ENCODE assay signal across 8 cellular contexts in genomic region chr9:129080312-129080607, GRCh38. TPM values are rescaled to one million over a fixed set of nuclear protein-coding genes. Genes with fewer than 3 reads are reported as not detected.
DNase-seq lines count a peak whose midpoint lies in the region; ATAC-seq and TF ChIP-seq lines count a peak whose summit lies in the region.

No MANE protein-coding gene starts in this region.

- no TSS peak for BruUV-seq in A673 (replicated peaks; lab: Mats Ljungman, UMichigan)

- TF ChIP-seq POLR2A in body of pancreas (IDR thresholded peaks at IDR 0.05): no peak

- POLR2A ChIA-PET in A673 (lab: Charles Lee; ENCODE audit: low non-redundant PET) (no interaction called here), HEK293 (lab: Yijun Ruan, JAX) (interaction anchor here (0.6 to 2.4 kb wide), 14 partner anchors 8 to 697 kb away, joined by 3 to 23 read pairs (median 10); partner anchors contain the start of genes CRAT, MIGA2, PTPA and SH3GLB2)

- H3K4me1 ChIP-seq in A673 (ENCODE audit: insufficient read depth, low read length, poor library complexity, severe bottlenecking): peaks cover 15% of the 10 kb centered on the region
- H3K4me1 ChIP-seq in HEK293 (ENCODE audit: control insufficient read depth, insufficient read depth, low read length): 0 out of 2 replicates have a peak, but pooled peaks cover 2% of the 10 kb centered on the region
- peaks cover 28% of the 10 kb centered on the region for H3K4me1 ChIP-seq in body of pancreas
- H3K4me1 ChIP-seq in mucosa of rectum (ENCODE audit: control insufficient read depth in 2 of 2, insufficient read depth in 2 of 2, low read length in 2 of 2): peaks cover 51 to 67% of the 10 kb centered on the region in 2 donors

- H3K36me3 ChIP-seq in A673 (ENCODE audit: insufficient read depth, low read length, poor library complexity, severe bottlenecking) (peaks cover 3% of the 10 kb centered on the region), HEK293 (ENCODE audit: control insufficient read depth in 2 of 2, insufficient read depth in 1 of 2, low read length in 2 of 2) (peaks cover 0 to 19% of the 10 kb centered on the region in 2 experiments; a peak in 1 of 3 replicates), body of pancreas (replicated peaks in 1 of 2; ENCODE audit: insufficient read depth in 1 of 2, low read depth in 2 of 2) (peaks cover 0 to 2% of the 10 kb centered on the region in 2 donors), mucosa of rectum (ENCODE audit: control insufficient read depth in 2 of 2, insufficient read depth in 2 of 2, low read length in 2 of 2) (peaks cover 8 to 9% of the 10 kb centered on the region in 2 donors)

- no peaks in the 10 kb centered on the region for H3K9me3 ChIP-seq in A673 (ENCODE audit: low read depth, low read length, poor library complexity, severe bottlenecking)
- H3K9me3 ChIP-seq in HEK293 (ENCODE audit: control insufficient read depth, insufficient read depth, low read depth, low read length): no peaks in the 10 kb centered on the region
- no peaks in the 10 kb centered on the region for H3K9me3 ChIP-seq in body of pancreas
- no peaks in the 10 kb centered on the region for H3K9me3 ChIP-seq in mucosa of rectum (ENCODE audit: control insufficient read depth in 2 of 2, low read length in 2 of 2)

- H3K4me3 ChIP-seq in A673 (ENCODE audit: low read depth, low read length, poor library complexity, severe bottlenecking) (peak overlapping the region; percentile 82), HEK293 (ENCODE audit: low read depth, low read length) (peak overlapping the region; percentile 78), body of pancreas (peak overlapping the region; percentile 20 to 50), mucosa of rectum (ENCODE audit: low read length in 2 of 2) (peak overlapping the region; percentile 85 to 86)

- peak overlapping the region; percentile 66 to 72 for H3K9ac ChIP-seq in mucosa of rectum (ENCODE audit: low read depth in 1 of 2, low read length in 2 of 2)

- WGBS in body of pancreas, 2 donors: 5 to 7% methylated on average over 11 of the region's 11 CpGs

- H3K27ac ChIP-seq in A673 (ENCODE audit: low read depth, low read length, poor library complexity, severe bottlenecking) (peak overlapping the region; percentile 34), HEK293 (ENCODE audit: extremely low read depth, low read depth, low read length) (no peak overlapping the region), body of pancreas (peak overlapping the region in 3 of 4 donors; percentile 30 to 49 (median 49)), mucosa of rectum (ENCODE audit: low read depth in 2 of 2, low read length in 2 of 2) (peak overlapping the region; percentile 68 to 87)

- DNase-seq in A673 (ENCODE audit: low spot score) (no peak), body of pancreas (no peak), NCI-H524 (lab: John Stamatoyannopoulos, UW) (no peak), RPMI8226 (no peak)
- DNase-seq in effector CD4-positive, alpha-beta T cell: no peak

- ATAC-seq in body of pancreas (no peak), HG03280 (IDR thresholded peaks at IDR 0.05; ENCODE audit: unreplicated experiment) (no peak)

- TF ChIP-seq CTCF in A673 (conservative IDR thresholded peaks at IDR 0.05; ENCODE audit: low read depth, low read length): no peak
- no peak for TF ChIP-seq CTCF in HEK293 (tag by site-specific recombination; IDR thresholded peaks at IDR 0.05)
- no peak for TF ChIP-seq CTCF in body of pancreas (IDR thresholded peaks at IDR 0.05)

- no peaks in the 10 kb centered on the region for H3K27me3 ChIP-seq in A673 (replicated peaks; ENCODE audit: insufficient read depth, low read depth, low read length, poor library complexity)
- no peaks in the 10 kb centered on the region for H3K27me3 ChIP-seq in body of pancreas
- H3K27me3 ChIP-seq in mucosa of rectum (ENCODE audit: control insufficient read depth in 2 of 2, insufficient read depth in 2 of 2, low read length in 2 of 2): no peaks in the 10 kb centered on the region

- CTCF ChIA-PET in A673 (lab: Charles Lee) (interaction anchor here (0.9 kb wide), 1 partner anchor 41 kb away, joined by 10 read pairs; no protein-coding TSS in a partner anchor), HEK293 (lab: Yijun Ruan, JAX) (interaction anchor here (1.0 to 1.5 kb wide), 2 partner anchors 14 to 36 kb away, joined by 3 to 4 read pairs; no protein-coding TSS in a partner anchor)

- intact Hi-C loops in A673 (cut with micrococcal nuclease; ENCODE audit: unreplicated experiment): loop anchor here (2.0 kb wide), 1 partner anchor 31 kb away; the partner anchor contains the start of genes CRAT and PTPA
- intact Hi-C loops in body of pancreas (cut with DNase I): no loop called here

TF ChIP-seq in HEK293, 187 proteins besides CTCF, POLR2A, EP300 and RAD21 (continues in another document):
- TF ChIP-seq ZNF692 (tag by site-specific recombination; IDR thresholded peaks at IDR 0.05) (0 out of 2 replicates have a peak, but pooled peaks have one; percentile 15), KLF17 (tag by site-specific recombination; IDR thresholded peaks at IDR 0.05) (0 out of 2 replicates have a peak, but pooled peaks have one; percentile 20), BCL11B (tag by site-specific recombination; IDR thresholded peaks at IDR 0.05; ENCODE audit: low read depth) (no peak), ZSCAN5A (tag by site-specific recombination; IDR thresholded peaks at IDR 0.05) (0 out of 2 replicates have a peak, but pooled peaks have one; percentile 56), ZFP37 (tag by site-specific recombination; IDR thresholded peaks at IDR 0.05) (0 out of 2 replicates have a peak, but pooled peaks have one; percentile 21), PRDM4 (tag by site-specific recombination; IDR thresholded peaks at IDR 0.05) (no peak), ZNF521 (tag by site-specific recombination; IDR thresholded peaks at IDR 0.05) (no peak)

RNA-seq across cellular contexts. Expression of gene DOLPP1, which starts 0.7 kb away (rescaled TPM):
- total RNA-seq in A673 (2021) (30.2 and 30.4 TPM in 2 replicates), body of pancreas (1 to 10 TPM; 2.9 to 7.9 TPM)

RNA-seq across cellular contexts. Expression of gene CRAT, which starts 30.3 kb away (rescaled TPM):
- total RNA-seq in A673 (2021) (10.1 and 16.2 TPM in 2 replicates), body of pancreas (100 to 1,000 TPM in 1 of 2 donors, 10 to 100 TPM in 1; 84.8 to 112 TPM)

RNA-seq across cellular contexts. Expression of gene PTPA, which starts 31.0 kb away (rescaled TPM):
- 153 and 157 TPM in 2 replicates for total RNA-seq in A673 (2021)
- total RNA-seq in body of pancreas: 10 to 100 TPM; 32.7 to 52.1 TPM

RNA-seq across cellular contexts. Expression of gene MIGA2, which starts 43.8 kb away (rescaled TPM):
- 26.7 and 27.7 TPM in 2 replicates for total RNA-seq in A673 (2021)
- 10 to 100 TPM; 11.9 to 36.6 TPM for total RNA-seq in body of pancreas

RNA-seq across cellular contexts. Expression of gene SH3GLB2, which starts 52.1 kb away (rescaled TPM):
- total RNA-seq in A673 (2021): 52.7 and 59.4 TPM in 2 replicates
- 100 to 1,000 TPM; 104 to 108 TPM for total RNA-seq in body of pancreas

Comparison
In these comparisons a context has a peak if more than half of its experiments do, and no peak if none do; other contexts are left out.
1. H3K4me3 ChIP-seq: peak in every context shown above with its lines; median percentile 86 in mucosa of rectum; 82 in A673; 78 in HEK293; 35 in body of pancreas.